In the genomic region with DNA sequence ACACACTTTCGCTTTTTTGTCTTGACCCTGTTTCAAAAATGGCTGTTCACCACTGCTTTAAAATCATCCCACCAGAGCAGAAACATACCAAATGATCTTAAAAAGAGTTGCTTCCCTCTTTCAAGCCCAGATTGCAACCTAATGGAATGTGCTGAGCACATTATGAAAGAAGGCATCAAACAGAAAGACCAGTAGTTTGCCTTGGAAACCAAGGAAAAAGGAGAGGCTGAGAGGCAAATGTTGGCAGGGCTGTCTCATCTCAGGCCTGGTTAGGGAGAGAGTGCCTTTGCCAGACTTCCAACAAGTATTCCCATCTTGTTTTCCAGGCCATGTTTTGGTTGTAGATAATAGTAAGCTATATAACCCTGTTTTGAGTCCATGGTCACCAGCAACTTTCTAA, we compare ENCODE assay signal across 14 cellular contexts.
DNase-seq lines count a peak whose midpoint lies in the region; ATAC-seq and TF ChIP-seq lines count a peak whose summit lies in the region.
"Had no signal": no experiment of that assay in that cellular context is flagged by ENCODE, and none has a peak within 500 bp of the region (broad histone marks: within the 10 kb centered on the region; RNA-seq: fewer than 3 reads in every experiment).

No MANE protein-coding gene starts in this region.

- H3K36me3 ChIP-seq in ascending aorta: no peaks in the 10 kb centered on the region
- H3K36me3 ChIP-seq in thoracic aorta: no peaks in the 10 kb centered on the region

- BruUV-seq in Calu3 (replicated peaks; lab: Mats Ljungman, UMichigan): no TSS peak

- peaks cover 0 to 14% of the 10 kb centered on the region in 2 donors for H3K4me1 ChIP-seq in ascending aorta
- peaks cover 12 to 41% of the 10 kb centered on the region in 2 donors for H3K4me1 ChIP-seq in thoracic aorta (ENCODE audit: control insufficient read depth in 1 of 2, low read depth in 2 of 2)

- H3K27me3 ChIP-seq in ascending aorta (no peaks in the 10 kb centered on the region), thoracic aorta (replicated peaks; ENCODE audit: insufficient read depth) (no peaks in the 10 kb centered on the region)

- no peaks in the 10 kb centered on the region for H3K9me3 Mint-ChIP-seq in activated T-helper 2 cell treated with anti-CD3 and anti-CD28 coated beads, Interferon-gamma antibody, Interleukin-2, Interleukin-4, amounts not matched to agents 10 μg/mL and 5 μg/mL and 100 μg/mL, durations not matched to agents 14 hours and 24 hours and 36 hours
- no peaks in the 10 kb centered on the region for H3K9me3 Mint-ChIP-seq in Calu3 (ENCODE audit: low read depth, unreplicated experiment)

- no peak overlapping the region for H3K27ac Mint-ChIP-seq in activated T-helper 2 cell treated with anti-CD3 and anti-CD28 coated beads, Interferon-gamma antibody, Interleukin-2, Interleukin-4, amounts not matched to agents 10 μg/mL and 5 μg/mL and 100 μg/mL, durations not matched to agents 14 hours and 24 hours and 36 hours
- H3K27ac Mint-ChIP-seq in Calu3 (ENCODE audit: unreplicated experiment): no peak overlapping the region

- no peaks in the 10 kb centered on the region for H3K9me3 ChIP-seq in ascending aorta
- no peaks in the 10 kb centered on the region for H3K9me3 ChIP-seq in thoracic aorta
- H3K9me3 ChIP-seq: Caco-2 had no signal

- peaks cover 17% of the 10 kb centered on the region for H3K27me3 Mint-ChIP-seq in activated T-helper 2 cell treated with anti-CD3 and anti-CD28 coated beads, Interferon-gamma antibody, Interleukin-2, Interleukin-4, amounts not matched to agents 10 μg/mL and 5 μg/mL and 100 μg/mL, durations not matched to agents 14 hours and 24 hours and 36 hours (ENCODE audit: low read depth)
- H3K27me3 Mint-ChIP-seq in Calu3 (ENCODE audit: unreplicated experiment): no peaks in the 10 kb centered on the region

- H3K27ac ChIP-seq in ascending aorta (peak overlapping the region; percentile 74 to 78), thoracic aorta (peak overlapping the region; percentile 72 to 83)

- DNase-seq in EH (ENCODE audit: low read depth) (peak; percentile 12), ascending aorta (ENCODE audit: low spot score in 2 of 2) (no peak), medulla oblongata (ENCODE audit: extremely low spot score) (peak; percentile 17), thoracic aorta (ENCODE audit: low spot score) (no peak), Calu3 (no peak), GM19238 (ENCODE audit: insufficient read length, low spot score) (no peak)
- no peak for DNase-seq in activated T-helper 2 cell treated with anti-CD3 and anti-CD28 coated beads, Interferon-gamma antibody, Interleukin-2, Interleukin-4, amounts not matched to agents 10 μg/mL and 5 μg/mL and 100 μg/mL, durations not matched to agents 14 hours and 24 hours and 36 hours (ENCODE audit: low spot score)
- DNase-seq: Caco-2, KBM-7, NCI-H1417 treated with DMSO at 0.1 percent for 48 hours, NCI-H1930, NCI-H446, NCI-H69, SHP77 had no signal

- no peaks in the 10 kb centered on the region for H3K36me3 Mint-ChIP-seq in activated T-helper 2 cell treated with anti-CD3 and anti-CD28 coated beads, Interferon-gamma antibody, Interleukin-2, Interleukin-4, amounts not matched to agents 10 μg/mL and 5 μg/mL and 100 μg/mL, durations not matched to agents 14 hours and 24 hours and 36 hours (ENCODE audit: low read depth)
- H3K36me3 Mint-ChIP-seq in Calu3 (ENCODE audit: insufficient read depth, unreplicated experiment): no peaks in the 10 kb centered on the region

- intact Hi-C loops in ascending aorta (cut with DNase I) (loop anchor here (5.0 kb wide), 1 partner anchor 259 kb away; the partner anchor contains the start of gene DMTF1), Calu3 (cut with micrococcal nuclease; ENCODE audit: unreplicated experiment) (loop anchor here (10.0 kb wide), 1 partner anchor 476 kb away; no protein-coding TSS in a partner anchor)
- intact Hi-C loops in activated T-helper 2 cell treated with anti-CD3 and anti-CD28 coated beads, Interferon-gamma antibody, Interleukin-2, Interleukin-4, amounts not matched to agents 10 μg/mL and 5 μg/mL and 100 μg/mL, durations not matched to agents 14 hours and 24 hours and 36 hours (cut with micrococcal nuclease): no loop called here

- CTCF ChIA-PET in Calu3 (lab: Charles Lee): no interaction called here

- TF ChIP-seq CTCF in ascending aorta (IDR thresholded peaks at IDR 0.05) (no peak), thoracic aorta (IDR thresholded peaks at IDR 0.05) (no peak), Calu3 (IDR thresholded peaks at IDR 0.05; ENCODE audit: unreplicated experiment) (no peak)

- no peaks in the 10 kb centered on the region for H3K4me1 Mint-ChIP-seq in activated T-helper 2 cell treated with anti-CD3 and anti-CD28 coated beads, Interferon-gamma antibody, Interleukin-2, Interleukin-4, amounts not matched to agents 10 μg/mL and 5 μg/mL and 100 μg/mL, durations not matched to agents 14 hours and 24 hours and 36 hours (ENCODE audit: low read depth)
- no peaks in the 10 kb centered on the region for H3K4me1 Mint-ChIP-seq in Calu3 (ENCODE audit: low read depth, unreplicated experiment)

- no peak for ATAC-seq in thoracic aorta (ENCODE audit: insufficient number of reproducible peaks, low FRiP score, low read depth)

- no peak overlapping the region for H3K4me3 Mint-ChIP-seq in activated T-helper 2 cell treated with anti-CD3 and anti-CD28 coated beads, Interferon-gamma antibody, Interleukin-2, Interleukin-4, amounts not matched to agents 10 μg/mL and 5 μg/mL and 100 μg/mL, durations not matched to agents 14 hours and 24 hours and 36 hours (ENCODE audit: low read depth)
- H3K4me3 Mint-ChIP-seq in Calu3 (ENCODE audit: low read depth, unreplicated experiment): no peak overlapping the region

- H3K4me3 ChIP-seq in ascending aorta: peak overlapping the region in 1 of 2 donors; percentile 5
- H3K4me3 ChIP-seq in thoracic aorta: peak overlapping the region; percentile 46

Comparison
In these comparisons a context has a peak if more than half of its experiments do, and no peak if none do; other contexts are left out.
1. DNase-seq: peak in EH (single experiment) and medulla oblongata (single experiment); none in ascending aorta (0 of 2), thoracic aorta (single experiment), activated T-helper 2 cell treated with anti-CD3 and anti-CD28 coated beads, Interferon-gamma antibody, Interleukin-2, Interleukin-4, amounts not matched to agents 10 μg/mL and 5 μg/mL and 100 μg/mL, durations not matched to agents 14 hours and 24 hours and 36 hours (single experiment), Calu3 (single experiment) and GM19238 (single experiment).